17 cellular contexts compared by ENCODE assay signal in genomic region chr3:30201715-30202114, GRCh38.
DNase-seq lines count a peak whose midpoint lies in the region; ATAC-seq and TF ChIP-seq lines count a peak whose summit lies in the region.
"Had no signal": no experiment of that assay in that cellular context is flagged by ENCODE, and none has a peak within 500 bp of the region (broad histone marks: within the 10 kb centered on the region; RNA-seq: fewer than 3 reads in every experiment).

No MANE protein-coding gene starts in this region.

- intact Hi-C loops in PC-3 (cut with micrococcal nuclease) (no loop called here), psoas muscle (cut with DNase I) (loop anchor here in 1 of 2 donors (10.0 kb wide), 1 partner anchor 493 kb away; no protein-coding TSS in a partner anchor)

- H3K9me3 ChIP-seq in PC-3 (ENCODE audit: low read length) (no peaks in the 10 kb centered on the region), psoas muscle (no peaks in the 10 kb centered on the region)

- H3K9me2 ChIP-seq in PC-3 (replicated peaks; ENCODE audit: low read length) = no peaks in the 10 kb centered on the region

- H3K4me3 Mint-ChIP-seq in HFFc6 = no peak overlapping the region
- H3K4me3 Mint-ChIP-seq: CD4-positive, alpha-beta memory T cell; GM23338; H9 had no signal

- H3K27me3 ChIP-seq in PC-3 (ENCODE audit: low read length) (no peaks in the 10 kb centered on the region), psoas muscle (ENCODE audit: insufficient read depth in 3 of 3, low read length in 2 of 3) (no peaks in the 10 kb centered on the region)

- H2AFZ ChIP-seq in PC-3 (ENCODE audit: low read length) = no peak overlapping the region
- H2AFZ ChIP-seq: GM23338 had no signal

- no TSS peak for BruUV-seq in PC-3 (replicated peaks; lab: Mats Ljungman, UMichigan)

- H3K9ac ChIP-seq in PC-3 (ENCODE audit: low read length) = no peak overlapping the region

- H3K27me3 Mint-ChIP-seq in HFFc6 (ENCODE audit: insufficient read depth) = no peaks in the 10 kb centered on the region; the same call in 1 of the 2 replicates
- H3K27me3 Mint-ChIP-seq: CD4-positive, alpha-beta memory T cell had no signal

- H3K27ac ChIP-seq in PC-3 (ENCODE audit: low read length) (no peak overlapping the region), psoas muscle (no peak overlapping the region)

- H3K4me1 ChIP-seq in PC-3 (ENCODE audit: insufficient read depth, low read length) (no peaks in the 10 kb centered on the region), psoas muscle (no peaks in the 10 kb centered on the region)

- TF ChIP-seq CTCF in HFFc6 (IDR thresholded peaks at IDR 0.05) (no peak), PC-3 (conservative IDR thresholded peaks at IDR 0.05; ENCODE audit: low read depth, low read length) (no peak), fibroblast of villous mesenchyme (IDR thresholded peaks at IDR 0.05; ENCODE audit: insufficient read depth, low read depth, low read length) (no peak), GM10266 (IDR thresholded peaks at IDR 0.05; ENCODE audit: control insufficient read depth, insufficient read depth, low read depth, missing control alignments) (no peak), psoas muscle (IDR thresholded peaks at IDR 0.05) (no peak)

- ATAC-seq in PC-3 = peak; percentile 75
- no peak for ATAC-seq in psoas muscle
- ATAC-seq: GM23338 had no signal

- DNase-seq in ELR (ENCODE audit: low read depth) (peak; percentile 49), HFFc6 (peak; percentile 23), PC-3 (peak; percentile 30), fibroblast of villous mesenchyme (ENCODE audit: low read depth) (peak; percentile 10), GM10266 (ENCODE audit: extremely low spot score) (no peak), retina (no peak), psoas muscle (no peak)
- no peak for DNase-seq in stimulated activated CD4-positive, alpha-beta T cell treated with anti-CD3 and anti-CD28 coated beads, Interleukin-1b, Interleukin-23, amount 100 ng/mL, for 48 hours
- DNase-seq: C1 segment of cervical spinal cord; Calu3; CD4-positive, alpha-beta memory T cell; COR-L47; DMS53; DMS79 treated with DMSO at 0.1 percent for 48 hours; GF-D8; H9 had no signal

- no peak overlapping the region for H3K4me3 ChIP-seq in PC-3 (ENCODE audit: low read length)
- H3K4me3 ChIP-seq in fibroblast of villous mesenchyme (ENCODE audit: low read depth, low read length) = no peak overlapping the region
- H3K4me3 ChIP-seq in psoas muscle = no peak overlapping the region
- H3K4me3 ChIP-seq: GM23338 had no signal

- peaks cover 9% of the 10 kb centered on the region; the same call in 1 of the 2 replicates for H3K9me3 Mint-ChIP-seq in HFFc6
- H3K9me3 Mint-ChIP-seq: CD4-positive, alpha-beta memory T cell had no signal

- H3K36me3 Mint-ChIP-seq in HFFc6 (ENCODE audit: low read depth) = peaks cover 19% of the 10 kb centered on the region; the same call in 1 of the 2 replicates
- H3K36me3 Mint-ChIP-seq: CD4-positive, alpha-beta memory T cell had no signal

- no peaks in the 10 kb centered on the region for H3K79me2 ChIP-seq in PC-3 (ENCODE audit: low read length)

- no peaks in the 10 kb centered on the region for H3F3A ChIP-seq in PC-3 (ENCODE audit: low read length, unreplicated experiment)

- POLR2A ChIA-PET in PC-3 (lab: Charles Lee; ENCODE audit: unreplicated experiment) = no interaction called here

- H3K4me2 ChIP-seq in PC-3 (ENCODE audit: low read length) = no peak overlapping the region
- H3K4me2 ChIP-seq: GM23338 had no signal

- H4K20me1 ChIP-seq in PC-3 (ENCODE audit: low read length) = no peaks in the 10 kb centered on the region

- peaks cover 81% of the 10 kb centered on the region for H3K4me1 Mint-ChIP-seq in HFFc6 (ENCODE audit: low read depth)

- H3K36me3 ChIP-seq in PC-3 (ENCODE audit: low read depth, low read length) = no peaks in the 10 kb centered on the region
- no peaks in the 10 kb centered on the region for H3K36me3 ChIP-seq in psoas muscle (ENCODE audit: insufficient read depth in 1 of 2, low read depth in 1 of 2)

- peak overlapping the region; percentile 85 for H3K27ac Mint-ChIP-seq in HFFc6
- H3K27ac Mint-ChIP-seq: GM23338, H9 had no signal

- CTCF ChIA-PET in PC-3 (lab: Charles Lee) = no interaction called here

Comparison
In these comparisons a context has a peak if more than half of its experiments do, and no peak if none do; other contexts are left out.
1. DNase-seq: peak in ELR (single experiment), HFFc6 (single experiment), PC-3 (single experiment) and fibroblast of villous mesenchyme (single experiment); none in GM10266 (single experiment), retina (single experiment), psoas muscle (0 of 2) and stimulated activated CD4-positive, alpha-beta T cell treated with anti-CD3 and anti-CD28 coated beads, Interleukin-1b, Interleukin-23, amount 100 ng/mL, for 48 hours (single experiment).